ENCODE assay signal across 6 cellular contexts in the genomic region with DNA sequence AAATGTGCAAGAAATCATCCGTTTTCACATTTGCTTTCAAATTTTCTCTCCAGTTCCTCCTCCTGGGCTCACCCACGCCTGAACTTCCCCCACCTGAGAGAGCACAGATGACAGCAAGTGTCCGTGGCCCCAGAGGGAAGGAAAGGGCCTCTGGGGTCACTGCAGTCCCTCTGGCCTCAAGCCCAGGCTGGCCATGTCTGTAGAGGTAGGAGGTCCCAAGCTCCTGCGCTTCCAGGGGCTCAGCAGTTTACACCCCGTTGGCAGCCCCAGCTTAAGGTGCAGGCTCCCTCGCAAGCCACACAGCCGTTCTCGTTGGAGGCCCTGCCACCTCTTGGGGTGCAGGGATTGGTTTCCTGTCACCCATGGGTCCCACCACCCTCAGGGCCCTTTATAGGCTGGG.
"Had no signal": no experiment of that assay in that cellular context is flagged by ENCODE, and none has a peak within 500 bp of the region (broad histone marks: within the 10 kb centered on the region; RNA-seq: fewer than 3 reads in every experiment).

No MANE protein-coding gene starts in this region.

- H3K4me1 ChIP-seq: breast epithelium, pancreas had no signal

- DNase-seq: foreskin melanocyte had no signal

- H3K27me3 ChIP-seq: breast epithelium, pancreas had no signal

- H3K27ac ChIP-seq: ascending aorta, breast epithelium, pancreas had no signal

- H3K9me3 ChIP-seq: ascending aorta, breast epithelium, mucosa of descending colon, pancreas had no signal

- H3K4me3 ChIP-seq: ascending aorta, breast epithelium, mucosa of descending colon, pancreas had no signal

- FAIRE-seq: islet of Langerhans, pancreas had no signal

- H3K36me3 ChIP-seq: ascending aorta, breast epithelium, pancreas had no signal
